Comparison of ENCODE assay signal across 8 cellular contexts in genomic region chr2:87662316-87663290, GRCh38.
A peak's percentile ranks its signal among the peaks of the same experiment; 100 is the strongest.
DNase-seq lines count a peak whose midpoint lies in the region; ATAC-seq, FAIRE-seq and TF ChIP-seq lines count a peak whose summit lies in the region.
"Not testable (repeated sequence)": the region's sequence is repeated elsewhere in the genome, so short reads cannot be mapped to it uniquely, and the experiment has no call there.

No MANE protein-coding gene starts in this region.

- not testable (repeated sequence) for H3K36me3 ChIP-seq in HCT116 (ENCODE audit: control insufficient read depth in 1 of 2, insufficient read depth in 2 of 2, low read length in 2 of 2); Peyer's patch; breast epithelium; keratinocyte (ENCODE audit: control insufficient read depth in 2 of 2, extremely low read depth in 1 of 2, insufficient read depth in 2 of 2, low read length in 2 of 2); mesendoderm (ENCODE audit: control insufficient read depth, insufficient read depth, low read length)

- WGBS in mesendoderm (ENCODE audit: extremely low coverage, insufficient coverage, low lambda C conversion rate) = no CpG with 5 or more reads among the region's 10 CpGs

- not testable (repeated sequence) for H2BK120ac ChIP-seq in mesendoderm (ENCODE audit: low read depth, low read length)

- not testable (repeated sequence) for H3K18ac ChIP-seq in mesendoderm (ENCODE audit: low read length)

- H3K27ac ChIP-seq in HCT116 (ENCODE audit: low read depth, low read length) (peak overlapping the region; percentile 43), breast epithelium (peak overlapping the region; percentile 78 to 87), keratinocyte (ENCODE audit: control insufficient read depth, insufficient read depth, low read length) (peak overlapping the region; percentile 40)
- not testable (repeated sequence) for H3K27ac ChIP-seq in Peyer's patch; foreskin keratinocyte; mesendoderm (ENCODE audit: low read depth, low read length)

- H3K9me3 ChIP-seq in HCT116 (ENCODE audit: control insufficient read depth in 1 of 2, insufficient read depth in 1 of 2, low read depth in 1 of 2, low read length in 2 of 2); Peyer's patch; breast epithelium; keratinocyte (ENCODE audit: control insufficient read depth, low read depth, low read length): not testable (repeated sequence)

- H3K23ac ChIP-seq in mesendoderm (ENCODE audit: low read length) = not testable (repeated sequence)

- FAIRE-seq in keratinocyte (lab: Jason Lieb, UNC) = peak; percentile 92

- peaks cover 7 to 12% of the 10 kb centered on the region in 2 experiments; a peak in 3 of 4 replicates for H3K4me1 ChIP-seq in HCT116 (ENCODE audit: control insufficient read depth in 1 of 2, insufficient read depth in 2 of 2, low read length in 2 of 2)
- not testable (repeated sequence) for H3K4me1 ChIP-seq in Peyer's patch; breast epithelium; foreskin keratinocyte; keratinocyte (ENCODE audit: control insufficient read depth, extremely low read depth, insufficient read depth, low read length); mesendoderm (ENCODE audit: control insufficient read depth, low read depth, low read length)

- DNase-seq in HCT116 (ENCODE audit: low read depth, low spot score) (peak; percentile 89), Peyer's patch (peak in 2 of 3 donors; percentile 49 to 50), breast epithelium (ENCODE audit: low spot score in 2 of 2) (peak; percentile 75 to 90), foreskin keratinocyte (peak; percentile 90 to 95), keratinocyte (ENCODE audit: low read depth, low spot score) (peak; percentile 77), mesendoderm (peak; percentile 93), renal cortical epithelial cell (ENCODE audit: low read depth) (peak; percentile 11), ureter (ENCODE audit: low spot score) (peak; percentile 67)

- RAD21 ChIA-PET in HCT116 (lab: Charles Lee; ENCODE audit: low non-redundant PET in 1 of 2, low total read pairs in 2 of 2, uncharacterized antibody in 2 of 2, unreplicated experiment in 2 of 2) = not testable (repeated sequence)

- H3K4ac ChIP-seq in mesendoderm (ENCODE audit: low read depth, low read length) = not testable (repeated sequence)

- intact Hi-C loops in HCT116 (cut with micrococcal nuclease); breast epithelium (cut with DNase I; ENCODE audit: low total_unique reads): not testable (repeated sequence)

- H3K79me2 ChIP-seq in HCT116 (ENCODE audit: insufficient read depth, low read length); keratinocyte (ENCODE audit: control insufficient read depth, insufficient read depth, low read length); mesendoderm (ENCODE audit: control insufficient read depth, insufficient read depth, low read length): not testable (repeated sequence)

- not testable (repeated sequence) for H2AFZ ChIP-seq in HCT116 (ENCODE audit: low read depth, low read length, poor library complexity, severe bottlenecking); keratinocyte (ENCODE audit: control insufficient read depth, low read length)

- H3K79me1 ChIP-seq in mesendoderm (ENCODE audit: low read length) = not testable (repeated sequence)

- dilution Hi-C loops in keratinocyte (cut with MboI; ENCODE audit: extremely low pct_ligation_motif_present, low sequenced_read_pairs) = not testable (repeated sequence)

- not testable (repeated sequence) for H3K9me1 ChIP-seq in keratinocyte (ENCODE audit: control insufficient read depth, extremely low read depth, insufficient read depth, low read length)

- POLR2A ChIA-PET in HCT116 (lab: Charles Lee) = not testable (repeated sequence)

- not testable (repeated sequence) for H3K9me2 ChIP-seq in HCT116 (ENCODE audit: insufficient read depth)

- H3K4me3 ChIP-seq in HCT116 (replicated peaks in 1 of 2; ENCODE audit: low read depth in 1 of 2, low read length in 2 of 2) = peak overlapping the region in 1 of 2 experiments; percentile 25; a peak in 1 of 4 replicates
- H3K4me3 ChIP-seq in Peyer's patch; breast epithelium; keratinocyte (ENCODE audit: control insufficient read depth in 2 of 3, extremely low read depth in 1 of 3, insufficient read depth in 2 of 3, low read depth in 1 of 3, low read length in 3 of 3); mesendoderm (ENCODE audit: low read length): not testable (repeated sequence)

- not testable (repeated sequence) for H2AK5ac ChIP-seq in mesendoderm (ENCODE audit: low read length)

- H3K9ac ChIP-seq in HCT116 (ENCODE audit: low read length) = peak overlapping the region; percentile 27; the same call in 1 of the 2 replicates
- H3K9ac ChIP-seq in keratinocyte (ENCODE audit: control insufficient read depth, extremely low read depth, insufficient read depth, low read length); mesendoderm (ENCODE audit: low read length): not testable (repeated sequence)

- TF ChIP-seq RAD21 in HCT116 (IDR thresholded peaks at IDR 0.05; ENCODE audit: low read depth) = peak; percentile 14; the same call in 1 of the 2 replicates

- H4K5ac ChIP-seq in mesendoderm (ENCODE audit: low read length) = not testable (repeated sequence)

- H4K8ac ChIP-seq in mesendoderm (ENCODE audit: low read depth, low read length) = not testable (repeated sequence)

- BruUV-seq in HCT116 (replicated peaks; lab: Mats Ljungman, UMichigan) = TSS peak; percentile 95

- H3K27me3 ChIP-seq in HCT116 (ENCODE audit: insufficient read depth, low read length); Peyer's patch; breast epithelium; foreskin keratinocyte; keratinocyte (ENCODE audit: control insufficient read depth, extremely low read depth, insufficient read depth, low read length); mesendoderm (ENCODE audit: insufficient read depth, low read length, poor library complexity): not testable (repeated sequence)

- not testable (repeated sequence) for TF ChIP-seq CTCF in HCT116 (IDR thresholded peaks at IDR 0.05 in 2 of 3, conservative IDR thresholded peaks at IDR 0.05 in 1 of 3; ENCODE audit: borderline replicate concordance in 1 of 3, insufficient read depth in 1 of 3, low read depth in 2 of 3, low read length in 2 of 3); Peyer's patch (IDR thresholded peaks at IDR 0.05); breast epithelium (IDR thresholded peaks at IDR 0.05); foreskin keratinocyte (conservative IDR thresholded peaks at IDR 0.05); keratinocyte (optimal IDR thresholded peaks at IDR 0.05 in 1 of 3, IDR thresholded peaks at IDR 0.05 in 1 of 3, conservative IDR thresholded peaks at IDR 0.05 in 1 of 3; ENCODE audit: extremely low read depth in 1 of 3, insufficient read depth in 2 of 3, low read length in 3 of 3)

- not testable (repeated sequence) for H2BK15ac ChIP-seq in mesendoderm (replicated peaks; ENCODE audit: low read depth)

- peak overlapping the region; percentile 55 for H3K4me2 ChIP-seq in HCT116 (ENCODE audit: low read length)
- not testable (repeated sequence) for H3K4me2 ChIP-seq in keratinocyte (ENCODE audit: control insufficient read depth, extremely low read depth, insufficient read depth, low read depth, low read length); mesendoderm (ENCODE audit: low read length)

- not testable (repeated sequence) for H2BK5ac ChIP-seq in mesendoderm (ENCODE audit: low read length)

- H4K20me1 ChIP-seq in HCT116 (ENCODE audit: insufficient read depth); keratinocyte (ENCODE audit: control insufficient read depth, extremely low read depth, insufficient read depth, low read length): not testable (repeated sequence)

- CTCF ChIA-PET in HCT116 (lab: Charles Lee) = not testable (repeated sequence)

- not testable (repeated sequence) for H3K56ac ChIP-seq in mesendoderm (ENCODE audit: low read length)

- ATAC-seq in HCT116 = peak; percentile 89
- peak; percentile 97 for ATAC-seq in foreskin keratinocyte

- TF ChIP-seq POLR2A in HCT116 (IDR thresholded peaks at IDR 0.05; ENCODE audit: borderline replicate concordance, extremely low read depth, insufficient read depth, insufficient read length); Peyer's patch (IDR thresholded peaks at IDR 0.05); breast epithelium (IDR thresholded peaks at IDR 0.05): not testable (repeated sequence)

TF ChIP-seq in HCT116, 20 proteins besides CTCF, POLR2A, EP300 and RAD21:
- peak; percentile 60 for TF ChIP-seq JUND (IDR thresholded peaks at IDR 0.05)
- TF ChIP-seq SP1 (IDR thresholded peaks at IDR 0.05; ENCODE audit: low read depth) = peak; percentile 64
- TF ChIP-seq FOSL1 (IDR thresholded peaks at IDR 0.05; ENCODE audit: low read depth) = peak; percentile 73
- TF ChIP-seq CBX3 (IDR thresholded peaks at IDR 0.05; ENCODE audit: low read depth) = peak; percentile 50; the same call in 1 of the 2 replicates

Comparison
In these comparisons a context has a peak if more than half of its experiments do, and no peak if none do; other contexts are left out.
1. DNase-seq: peak in every context shown above with its lines; median percentile 93 in mesendoderm; 92 in foreskin keratinocyte; 89 in HCT116; 82 in breast epithelium; 77 in keratinocyte; 67 in ureter; 50 in Peyer's patch; 11 in renal cortical epithelial cell.